Comparison of ENCODE assay signal across 16 cellular contexts in genomic region chr5:133236541-133236951, GRCh38.
DNase-seq lines count a peak whose midpoint lies in the region; ATAC-seq and TF ChIP-seq lines count a peak whose summit lies in the region.
"Had no signal": no experiment of that assay in that cellular context is flagged by ENCODE, and none has a peak within 500 bp of the region (broad histone marks: within the 10 kb centered on the region; RNA-seq: fewer than 3 reads in every experiment).

No MANE protein-coding gene starts in this region.

- no peaks in the 10 kb centered on the region for H3K9me3 Mint-ChIP-seq in activated B cell treated with CpG ODN at 0.5 μM for 24 hours
- H3K9me3 Mint-ChIP-seq: IgD-negative memory B cell, T-cell had no signal

- H3K27me3 Mint-ChIP-seq in activated B cell treated with CpG ODN at 0.5 μM for 24 hours = no peaks in the 10 kb centered on the region
- H3K27me3 Mint-ChIP-seq: T-cell had no signal

- no peaks in the 10 kb centered on the region for H3K9me2 ChIP-seq in HCT116 (ENCODE audit: insufficient read depth)

- H2AFZ ChIP-seq in HCT116 (ENCODE audit: low read depth, low read length, poor library complexity, severe bottlenecking) = no peak overlapping the region

- H3K4me3 ChIP-seq in HCT116 (replicated peaks in 1 of 2; ENCODE audit: low read depth in 1 of 2, low read length in 2 of 2) = no peak overlapping the region
- H3K4me3 ChIP-seq in upper lobe of right lung = no peak overlapping the region
- H3K4me3 ChIP-seq: SK-N-MC had no signal

- H3K4me1 Mint-ChIP-seq in activated B cell treated with CpG ODN at 0.5 μM for 24 hours = peaks cover 2% of the 10 kb centered on the region

- H4K20me1 ChIP-seq in HCT116 (ENCODE audit: insufficient read depth) = no peaks in the 10 kb centered on the region

- POLR2A ChIA-PET in HCT116 (lab: Charles Lee) = no interaction called here
- POLR2A ChIA-PET in activated B cell treated with CpG ODN at 0.5 μM for 24 hours (lab: Charles Lee) = no interaction called here

- no peak overlapping the region for H3K27ac Mint-ChIP-seq in activated B cell treated with CpG ODN at 0.5 μM for 24 hours
- H3K27ac Mint-ChIP-seq: IgD-negative memory B cell, T-cell had no signal

- RAD21 ChIA-PET in HCT116 (lab: Charles Lee; ENCODE audit: low non-redundant PET in 1 of 2, low total read pairs in 2 of 2, uncharacterized antibody in 2 of 2, unreplicated experiment in 2 of 2) = no interaction called here

- CTCF ChIA-PET in HCT116 (lab: Charles Lee) (interaction anchor here (1.8 kb wide), 1 partner anchor 11 kb away, joined by 6 read pairs; no protein-coding TSS in a partner anchor), activated B cell treated with CpG ODN at 0.5 μM for 24 hours (lab: Charles Lee) (no interaction called here)

- no TSS peak for BruUV-seq in HCT116 (replicated peaks; lab: Mats Ljungman, UMichigan)

- TF ChIP-seq POLR2A in HCT116 (IDR thresholded peaks at IDR 0.05; ENCODE audit: borderline replicate concordance, extremely low read depth, insufficient read depth, insufficient read length) = no peak

- DNase-seq in HCT116 (ENCODE audit: low read depth, low spot score) = no peak
- peak; percentile 8 for DNase-seq in activated B cell treated with CpG ODN at 0.5 μM for 24 hours
- peak; percentile 88 for DNase-seq in mesenteric fat pad (ENCODE audit: low spot score)
- peak; percentile 60 for DNase-seq in upper lobe of right lung
- no peak for DNase-seq in stimulated activated CD8-positive, alpha-beta memory T cell treated with anti-CD3 and anti-CD28 coated beads, Interleukin-4, amount 100 ng/mL, for 48 hours
- DNase-seq in NK-92 treated with Interleukin-12 subunit alpha and Interleukin-12 subunit beta, amount 100 ng/mL, for 24 hours (lab: John Stamatoyannopoulos, UW) = no peak
- DNase-seq in NCI-H146 treated with DMSO at 0.1 percent for 48 hours (lab: John Stamatoyannopoulos, UW; ENCODE audit: unreplicated experiment) = no peak
- DNase-seq: DMS 273 treated with DMSO at 0.1 percent for 48 hours, GF-D8, NCI-H1930, NCI-H2171, NCI-H446 treated with DMSO at 0.1 percent for 48 hours, NCI-H82, T-cell had no signal

- no peak overlapping the region for H3K9ac ChIP-seq in HCT116 (ENCODE audit: low read length)

- TF ChIP-seq RAD21 in HCT116 (IDR thresholded peaks at IDR 0.05; ENCODE audit: low read depth) = no peak

- H3K4me2 ChIP-seq in HCT116 (ENCODE audit: low read length) = peak overlapping the region; percentile 13; the same call in 1 of the 2 replicates

- H3K36me3 ChIP-seq in HCT116 (ENCODE audit: control insufficient read depth in 1 of 2, insufficient read depth in 2 of 2, low read length in 2 of 2) = no peaks in the 10 kb centered on the region
- no peaks in the 10 kb centered on the region for H3K36me3 ChIP-seq in upper lobe of right lung

- H3K27ac ChIP-seq in HCT116 (ENCODE audit: low read depth, low read length) (no peak overlapping the region), upper lobe of right lung (no peak overlapping the region)
- H3K27ac ChIP-seq: SK-N-MC had no signal

- H3K27me3 ChIP-seq in HCT116 (ENCODE audit: insufficient read depth, low read length) (no peaks in the 10 kb centered on the region), upper lobe of right lung (no peaks in the 10 kb centered on the region)

- no peaks in the 10 kb centered on the region for H3K79me2 ChIP-seq in HCT116 (ENCODE audit: insufficient read depth, low read length)

- no peak; a peak in 1 of 6 replicates for TF ChIP-seq CTCF in HCT116 (IDR thresholded peaks at IDR 0.05 in 2 of 3, conservative IDR thresholded peaks at IDR 0.05 in 1 of 3; ENCODE audit: borderline replicate concordance in 1 of 3, insufficient read depth in 1 of 3, low read depth in 2 of 3, low read length in 2 of 3)
- no peak for TF ChIP-seq CTCF in activated B cell treated with CpG ODN at 0.5 μM for 24 hours (IDR thresholded peaks at IDR 0.05)
- TF ChIP-seq CTCF in upper lobe of right lung (IDR thresholded peaks at IDR 0.05) = no peak

- H3K9me3 ChIP-seq in HCT116 (ENCODE audit: control insufficient read depth in 1 of 2, insufficient read depth in 1 of 2, low read depth in 1 of 2, low read length in 2 of 2) (no peaks in the 10 kb centered on the region), upper lobe of right lung (no peaks in the 10 kb centered on the region)

- intact Hi-C loops in HCT116 (cut with micrococcal nuclease) = no loop called here
- intact Hi-C loops in activated B cell treated with CpG ODN at 0.5 μM for 24 hours (cut with micrococcal nuclease) = no loop called here
- intact Hi-C loops in upper lobe of right lung (cut with DNase I) = no loop called here

- H3K4me3 Mint-ChIP-seq in activated B cell treated with CpG ODN at 0.5 μM for 24 hours = no peak overlapping the region
- H3K4me3 Mint-ChIP-seq: IgD-negative memory B cell, T-cell had no signal

- no peaks in the 10 kb centered on the region for H3K36me3 Mint-ChIP-seq in activated B cell treated with CpG ODN at 0.5 μM for 24 hours (ENCODE audit: low read depth)
- H3K36me3 Mint-ChIP-seq: IgD-negative memory B cell, T-cell had no signal

- ATAC-seq in HCT116 = peak; percentile 16; the same call in 1 of the 2 replicates
- ATAC-seq in activated B cell treated with CpG ODN at 0.5 μM for 24 hours (ENCODE audit: low read depth) = no peak
- ATAC-seq in upper lobe of right lung = no peak
- ATAC-seq: T-cell had no signal

- H3K4me1 ChIP-seq in HCT116 (ENCODE audit: control insufficient read depth in 1 of 2, insufficient read depth in 2 of 2, low read length in 2 of 2) (peaks cover 12 to 41% of the 10 kb centered on the region in 2 experiments), upper lobe of right lung (peaks cover 10% of the 10 kb centered on the region)

TF ChIP-seq in HCT116, 20 proteins besides CTCF, POLR2A, EP300 and RAD21:
- TF ChIP-seq CBX3 (IDR thresholded peaks at IDR 0.05; ENCODE audit: low read depth) (no peak), POLR2AphosphoS5 (IDR thresholded peaks at IDR 0.05; ENCODE audit: low read depth, low read length) (no peak), ELF1 (IDR thresholded peaks at IDR 0.05; ENCODE audit: borderline replicate concordance, low read depth) (no peak), YY1 (IDR thresholded peaks at IDR 0.05; ENCODE audit: extremely low read depth, insufficient replicate concordance, low read depth, low read length) (no peak), EZH2 (IDR thresholded peaks at IDR 0.05) (no peak), EZH2phosphoT487 (IDR thresholded peaks at IDR 0.05; ENCODE audit: borderline replicate concordance) (no peak), ZNF274 (IDR thresholded peaks at IDR 0.05; ENCODE audit: low read depth, low read length) (no peak), CEBPB (IDR thresholded peaks at IDR 0.05; ENCODE audit: low read depth) (no peak), TCF7L2 (IDR thresholded peaks at IDR 0.05; ENCODE audit: borderline replicate concordance, extremely low read depth, insufficient read depth, insufficient read length) (no peak)
- TF ChIP-seq, protein P1, sequence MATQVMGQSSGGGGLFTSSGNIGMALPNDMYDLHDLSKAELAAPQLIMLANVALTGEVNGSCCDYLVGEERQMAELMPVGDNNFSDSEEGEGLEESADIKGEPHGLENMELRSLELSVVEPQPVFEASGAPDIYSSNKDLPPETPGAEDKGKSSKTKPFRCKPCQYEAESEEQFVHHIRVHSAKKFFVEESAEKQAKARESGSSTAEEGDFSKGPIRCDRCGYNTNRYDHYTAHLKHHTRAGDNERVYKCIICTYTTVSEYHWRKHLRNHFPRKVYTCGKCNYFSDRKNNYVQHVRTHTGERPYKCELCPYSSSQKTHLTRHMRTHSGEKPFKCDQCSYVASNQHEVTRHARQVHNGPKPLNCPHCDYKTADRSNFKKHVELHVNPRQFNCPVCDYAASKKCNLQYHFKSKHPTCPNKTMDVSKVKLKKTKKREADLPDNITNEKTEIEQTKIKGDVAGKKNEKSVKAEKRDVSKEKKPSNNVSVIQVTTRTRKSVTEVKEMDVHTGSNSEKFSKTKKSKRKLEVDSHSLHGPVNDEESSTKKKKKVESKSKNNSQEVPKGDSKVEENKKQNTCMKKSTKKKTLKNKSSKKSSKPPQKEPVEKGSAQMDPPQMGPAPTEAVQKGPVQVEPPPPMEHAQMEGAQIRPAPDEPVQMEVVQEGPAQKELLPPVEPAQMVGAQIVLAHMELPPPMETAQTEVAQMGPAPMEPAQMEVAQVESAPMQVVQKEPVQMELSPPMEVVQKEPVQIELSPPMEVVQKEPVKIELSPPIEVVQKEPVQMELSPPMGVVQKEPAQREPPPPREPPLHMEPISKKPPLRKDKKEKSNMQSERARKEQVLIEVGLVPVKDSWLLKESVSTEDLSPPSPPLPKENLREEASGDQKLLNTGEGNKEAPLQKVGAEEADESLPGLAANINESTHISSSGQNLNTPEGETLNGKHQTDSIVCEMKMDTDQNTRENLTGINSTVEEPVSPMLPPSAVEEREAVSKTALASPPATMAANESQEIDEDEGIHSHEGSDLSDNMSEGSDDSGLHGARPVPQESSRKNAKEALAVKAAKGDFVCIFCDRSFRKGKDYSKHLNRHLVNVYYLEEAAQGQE (IDR thresholded peaks at IDR 0.05; ENCODE audit: low read depth) = no peak

Comparison
In these comparisons a context has a peak if more than half of its experiments do, and no peak if none do; other contexts are left out.
1. DNase-seq: peak in activated B cell treated with CpG ODN at 0.5 μM for 24 hours (single experiment), mesenteric fat pad (single experiment) and upper lobe of right lung (single experiment); none in HCT116 (single experiment), stimulated activated CD8-positive, alpha-beta memory T cell treated with anti-CD3 and anti-CD28 coated beads, Interleukin-4, amount 100 ng/mL, for 48 hours (single experiment), NK-92 treated with Interleukin-12 subunit alpha and Interleukin-12 subunit beta, amount 100 ng/mL, for 24 hours (single experiment) and NCI-H146 treated with DMSO at 0.1 percent for 48 hours (single experiment).